ENCODE assay signal across 8 cellular contexts in genomic region chr22:36334838-36335603, GRCh38. TPM values are rescaled to one million over a fixed set of nuclear protein-coding genes. Genes with fewer than 3 reads are reported as not detected.
DNase-seq lines count a peak whose midpoint lies in the region; ATAC-seq and TF ChIP-seq lines count a peak whose summit lies in the region.

No MANE protein-coding gene starts in this region.

- peaks cover 97 to 98% (median 98%) of the 10 kb centered on the region in 3 donors for H3K4me1 Mint-ChIP-seq in T-cell

- no CpG with 5 or more reads among the region's 17 CpGs for WGBS in mesendoderm (ENCODE audit: extremely low coverage, insufficient coverage, low lambda C conversion rate)
- 37 to 42% methylated on average over 6 to 17 of the region's 17 CpGs for WGBS in upper lobe of left lung, 2 donors

- TF ChIP-seq POLR2A in upper lobe of left lung (IDR thresholded peaks at IDR 0.05) = no peak

- no peak overlapping the region for H3K18ac ChIP-seq in mesendoderm (ENCODE audit: low read length)

- H3K79me1 ChIP-seq in mesendoderm (ENCODE audit: low read length) = peaks cover 34% of the 10 kb centered on the region

- H3K9me3 ChIP-seq in upper lobe of left lung = no peaks in the 10 kb centered on the region

- H3K27ac ChIP-seq in mesendoderm (ENCODE audit: low read depth, low read length) = peak overlapping the region; percentile 24
- peak overlapping the region; percentile 88 to 91 (median 89) for H3K27ac ChIP-seq in upper lobe of left lung

- H3K4me1 ChIP-seq in mesendoderm (ENCODE audit: control insufficient read depth, low read depth, low read length) (peaks cover 20% of the 10 kb centered on the region), upper lobe of left lung (peaks cover 96 to 100% (median 98%) of the 10 kb centered on the region in 4 donors)

- peaks cover 54% of the 10 kb centered on the region for H3K36me3 Mint-ChIP-seq in T-cell

- no peak overlapping the region for H4K8ac ChIP-seq in mesendoderm (ENCODE audit: low read depth, low read length)

- H3K36me3 ChIP-seq in mesendoderm (ENCODE audit: control insufficient read depth, insufficient read depth, low read length) (peaks cover 15% of the 10 kb centered on the region), upper lobe of left lung (peaks cover 14 to 82% (median 47%) of the 10 kb centered on the region in 4 donors)

- no peak for TF ChIP-seq EP300 in upper lobe of left lung (IDR thresholded peaks at IDR 0.05)

- no peak overlapping the region for H3K56ac ChIP-seq in mesendoderm (ENCODE audit: low read length)

- TF ChIP-seq CTCF in upper lobe of left lung (IDR thresholded peaks at IDR 0.05) = no peak

- H3K4ac ChIP-seq in mesendoderm (ENCODE audit: low read depth, low read length) = no peak overlapping the region

- DNase-seq in DMS 273 (lab: John Stamatoyannopoulos, UW; ENCODE audit: unreplicated experiment) = peak; percentile 71
- no peak for DNase-seq in DMS 273 treated with DMSO at 0.1 percent for 48 hours (lab: John Stamatoyannopoulos, UW)
- DNase-seq in T-cell = peak in 5 of 34 experiments; percentile 39 to 56 (median 41)
- peak; percentile 57 for DNase-seq in dermis blood vessel endothelial cell
- peak; percentile 42 for DNase-seq in mesendoderm
- DNase-seq in upper lobe of left lung = peak in 1 of 2 donors; percentile 79
- no peak for DNase-seq in NCI-H2227 treated with DMSO at 0.1 percent for 48 hours (lab: John Stamatoyannopoulos, UW)

- H3K79me2 ChIP-seq in mesendoderm (ENCODE audit: control insufficient read depth, insufficient read depth, low read length) = peaks cover 64% of the 10 kb centered on the region

- H3K27me3 Mint-ChIP-seq in T-cell = no peaks in the 10 kb centered on the region

- POLR2A ChIA-PET in T-cell (lab: Charles Lee) = interaction anchor here (0.5 to 1.1 kb wide), 3 partner anchors 9 to 30 kb away, joined by 3 to 8 read pairs (median 3); no protein-coding TSS in a partner anchor

- no peak overlapping the region for H2BK15ac ChIP-seq in mesendoderm (replicated peaks; ENCODE audit: low read depth)

- H2BK120ac ChIP-seq in mesendoderm (ENCODE audit: low read depth, low read length) = no peak overlapping the region

- peak overlapping the region; percentile 79 to 89 (median 82) for H3K4me3 Mint-ChIP-seq in T-cell

- no peaks in the 10 kb centered on the region for H3K9me3 Mint-ChIP-seq in T-cell

- no peak overlapping the region for H3K4me3 ChIP-seq in mesendoderm (ENCODE audit: low read length)
- H3K4me3 ChIP-seq in upper lobe of left lung = no peak overlapping the region

- H3K23ac ChIP-seq in mesendoderm (ENCODE audit: low read length) = no peak overlapping the region

- no peak overlapping the region for H3K4me2 ChIP-seq in mesendoderm (ENCODE audit: low read length)

- H3K9ac ChIP-seq in mesendoderm (ENCODE audit: low read length) = no peak overlapping the region

- peak in 3 of 4 experiments; percentile 2 to 9 (median 3) for ATAC-seq in T-cell (replicated peaks in 1 of 4)
- ATAC-seq in upper lobe of left lung (ENCODE audit: low FRiP score in 2 of 2) = no peak
- no peak for ATAC-seq in HG03571 (IDR thresholded peaks at IDR 0.05; ENCODE audit: unreplicated experiment)

- H2AK5ac ChIP-seq in mesendoderm (ENCODE audit: low read length) = no peak overlapping the region

- no peak overlapping the region for H2BK5ac ChIP-seq in mesendoderm (ENCODE audit: low read length)

- no peak overlapping the region for H4K5ac ChIP-seq in mesendoderm (ENCODE audit: low read length)

- CTCF ChIA-PET in T-cell (lab: Charles Lee) = interaction anchor here (0.6 to 1.5 kb wide), 3 partner anchors 35 to 136 kb away, joined by 3 to 4 read pairs (median 3); no protein-coding TSS in a partner anchor

- H3K27ac Mint-ChIP-seq in T-cell = peak overlapping the region; percentile 98 to 100

- no peaks in the 10 kb centered on the region for H3K27me3 ChIP-seq in mesendoderm (ENCODE audit: insufficient read depth, low read length, poor library complexity)
- no peaks in the 10 kb centered on the region for H3K27me3 ChIP-seq in upper lobe of left lung

RNA-seq across cellular contexts. Expression of gene MYH9, which starts 52.7 kb away (rescaled TPM):
- 1,000 to 10,000 TPM in 2 of 5 donors, 100 to 1,000 TPM in 3; 816 to 1,109 (median 896) TPM for total RNA-seq in T-cell
- total RNA-seq in dermis blood vessel endothelial cell = 803 and 1,099 TPM in 2 replicates
- polyA plus RNA-seq in mesendoderm (2013, experiment 1 of 2) = 110 TPM
- polyA plus RNA-seq in mesendoderm (2013, experiment 2 of 2) = 111 TPM
- 100 to 1,000 TPM; 486 to 925 (median 599) TPM for total RNA-seq in upper lobe of left lung

Comparison
In these comparisons a context has a peak if more than half of its experiments do, and no peak if none do; other contexts are left out.
1. DNase-seq: peak in DMS 273 (single experiment), dermis blood vessel endothelial cell (single experiment) and mesendoderm (single experiment); none in DMS 273 treated with DMSO at 0.1 percent for 48 hours (single experiment) and NCI-H2227 treated with DMSO at 0.1 percent for 48 hours (single experiment).
2. ATAC-seq: peak in T-cell (3 of 4); none in upper lobe of left lung (0 of 2) and HG03571 (single experiment).